Comparison of ENCODE assay signal across 11 cellular contexts in genomic region chr19:19538767-19539166, GRCh38. TPM values are rescaled to one million over a fixed set of nuclear protein-coding genes. Genes with fewer than 3 reads are reported as not detected.
DNase-seq lines count a peak whose midpoint lies in the region; ATAC-seq and TF ChIP-seq lines count a peak whose summit lies in the region.
"Had no signal": no experiment of that assay in that cellular context is flagged by ENCODE, and none has a peak within 500 bp of the region (broad histone marks: within the 10 kb centered on the region; RNA-seq: fewer than 3 reads in every experiment).

No MANE protein-coding gene starts in this region.

- H3K4me3 Mint-ChIP-seq in activated naive CD8-positive, alpha-beta T cell treated with anti-CD3 and anti-CD28 coated beads, Interleukin-2, amount 10 ng/mL, durations not matched to agents 7 days and 5 days: peak overlapping the region; percentile 3
- H3K4me3 Mint-ChIP-seq in activated naive CD8-positive, alpha-beta T cell treated with anti-CD3 and anti-CD28 coated beads, Interleukin-2, amount 50 U/mL, for 24 hours: no peak overlapping the region

- H3K4me1 ChIP-seq in RWPE2 (ENCODE audit: insufficient read depth, poor library complexity, severe bottlenecking) (no peaks in the 10 kb centered on the region), iPS DF 6.9 (ENCODE audit: control insufficient read depth, insufficient read depth, low read length) (peaks cover 2% of the 10 kb centered on the region; the same call in 1 of the 2 replicates), thoracic aorta (ENCODE audit: control insufficient read depth in 1 of 2, low read depth in 2 of 2) (peaks cover 4 to 32% of the 10 kb centered on the region in 2 donors)

- H3K36me3 Mint-ChIP-seq in activated naive CD8-positive, alpha-beta T cell treated with anti-CD3 and anti-CD28 coated beads, Interleukin-2, amount 10 ng/mL, durations not matched to agents 7 days and 5 days: peaks cover 8% of the 10 kb centered on the region
- H3K36me3 Mint-ChIP-seq in activated naive CD8-positive, alpha-beta T cell treated with anti-CD3 and anti-CD28 coated beads, Interleukin-2, amount 50 U/mL, for 24 hours (ENCODE audit: low read depth): peaks cover 5% of the 10 kb centered on the region

- H3K27me3 ChIP-seq in RWPE2 (ENCODE audit: insufficient read depth, poor library complexity, severe bottlenecking) (peaks cover 18% of the 10 kb centered on the region), iPS DF 6.9 (ENCODE audit: control insufficient read depth, insufficient read depth, low read length) (peaks cover 3% of the 10 kb centered on the region; the same call in 1 of the 2 replicates), thoracic aorta (replicated peaks; ENCODE audit: insufficient read depth) (no peaks in the 10 kb centered on the region)

- no peak overlapping the region for H3K27ac ChIP-seq in RWPE2 (ENCODE audit: poor library complexity, severe bottlenecking)
- no peak overlapping the region for H3K27ac ChIP-seq in iPS DF 6.9 (ENCODE audit: low read length)
- H3K27ac ChIP-seq in thoracic aorta: no peak overlapping the region
- H3K27ac ChIP-seq: prostate gland had no signal

- ATAC-seq in activated naive CD8-positive, alpha-beta T cell treated with anti-CD3 and anti-CD28 coated beads, Interleukin-2, amount 10 ng/mL, durations not matched to agents 7 days and 5 days (ENCODE audit: low read depth): no peak
- no peak for ATAC-seq in activated naive CD8-positive, alpha-beta T cell treated with anti-CD3 and anti-CD28 coated beads, Interleukin-2, amount 50 U/mL, for 24 hours
- ATAC-seq in RWPE2 (ENCODE audit: low read depth) (0 out of 3 replicates have a peak, but pooled peaks have one; percentile 3), thoracic aorta (ENCODE audit: insufficient number of reproducible peaks, low FRiP score, low read depth) (no peak), HG02759 (IDR thresholded peaks at IDR 0.05; ENCODE audit: unreplicated experiment) (no peak)

- no peak overlapping the region for H3K27ac Mint-ChIP-seq in activated naive CD8-positive, alpha-beta T cell treated with anti-CD3 and anti-CD28 coated beads, Interleukin-2, amount 10 ng/mL, durations not matched to agents 7 days and 5 days
- no peak overlapping the region for H3K27ac Mint-ChIP-seq in activated naive CD8-positive, alpha-beta T cell treated with anti-CD3 and anti-CD28 coated beads, Interleukin-2, amount 50 U/mL, for 24 hours

- no peak for TF ChIP-seq CTCF in RWPE2 (IDR thresholded peaks at IDR 0.05; ENCODE audit: poor library complexity, severe bottlenecking)
- TF ChIP-seq CTCF in thoracic aorta (IDR thresholded peaks at IDR 0.05): no peak

- no CpG with 5 or more reads among the region's 7 CpGs for WGBS in iPS DF 6.9 (ENCODE audit: insufficient coverage, insufficient read length)

- peaks cover 18% of the 10 kb centered on the region for H3K27me3 Mint-ChIP-seq in activated naive CD8-positive, alpha-beta T cell treated with anti-CD3 and anti-CD28 coated beads, Interleukin-2, amount 10 ng/mL, durations not matched to agents 7 days and 5 days
- peaks cover 19% of the 10 kb centered on the region for H3K27me3 Mint-ChIP-seq in activated naive CD8-positive, alpha-beta T cell treated with anti-CD3 and anti-CD28 coated beads, Interleukin-2, amount 50 U/mL, for 24 hours

- peak overlapping the region; percentile 20 for H3K4me3 ChIP-seq in RWPE2 (ENCODE audit: severe bottlenecking)
- peak overlapping the region; percentile 36; the same call in 1 of the 2 replicates for H3K4me3 ChIP-seq in iPS DF 6.9 (ENCODE audit: low read length)
- peak overlapping the region; percentile 55 for H3K4me3 ChIP-seq in thoracic aorta

- POLR2A ChIA-PET in activated naive CD8-positive, alpha-beta T cell treated with anti-CD3 and anti-CD28 coated beads, Interleukin-2, amount 10 ng/mL, durations not matched to agents 7 days and 5 days (lab: Charles Lee): interaction anchor here (0.7 to 1.9 kb wide), 6 partner anchors 23 to 140 kb away, joined by 3 to 9 read pairs (median 4); partner anchors contain the start of genes ATP13A1, LPAR2, NDUFA13 and PBX4

- no peak for DNase-seq in activated naive CD8-positive, alpha-beta T cell treated with anti-CD3 and anti-CD28 coated beads, Interleukin-2, amount 10 ng/mL, durations not matched to agents 7 days and 5 days
- no peak for DNase-seq in activated naive CD8-positive, alpha-beta T cell treated with anti-CD3 and anti-CD28 coated beads, Interleukin-2, amount 50 U/mL, for 24 hours
- no peak for DNase-seq in RWPE2 (ENCODE audit: low spot score)
- DNase-seq in iPS DF 6.9 (ENCODE audit: low read depth, low spot score): no peak
- no peak for DNase-seq in thoracic aorta (ENCODE audit: low spot score)
- DNase-seq in AML-193 (lab: John Stamatoyannopoulos, UW): no peak
- no peak for DNase-seq in germinal center (ENCODE audit: low spot score)
- DNase-seq: activated effector memory CD4-positive, alpha-beta T cell treated with Interleukin-2 at 50 U/mL for 16 hours had no signal

- peaks cover 28% of the 10 kb centered on the region for H3K4me1 Mint-ChIP-seq in activated naive CD8-positive, alpha-beta T cell treated with anti-CD3 and anti-CD28 coated beads, Interleukin-2, amount 10 ng/mL, durations not matched to agents 7 days and 5 days
- peaks cover 27% of the 10 kb centered on the region for H3K4me1 Mint-ChIP-seq in activated naive CD8-positive, alpha-beta T cell treated with anti-CD3 and anti-CD28 coated beads, Interleukin-2, amount 50 U/mL, for 24 hours

- H3K9me3 Mint-ChIP-seq in activated naive CD8-positive, alpha-beta T cell treated with anti-CD3 and anti-CD28 coated beads, Interleukin-2, amount 10 ng/mL, durations not matched to agents 7 days and 5 days: no peaks in the 10 kb centered on the region
- no peaks in the 10 kb centered on the region for H3K9me3 Mint-ChIP-seq in activated naive CD8-positive, alpha-beta T cell treated with anti-CD3 and anti-CD28 coated beads, Interleukin-2, amount 50 U/mL, for 24 hours

- no peaks in the 10 kb centered on the region for H3K36me3 ChIP-seq in RWPE2 (ENCODE audit: low read depth)
- H3K36me3 ChIP-seq in iPS DF 6.9 (ENCODE audit: control insufficient read depth, insufficient read depth, low read length): no peaks in the 10 kb centered on the region
- H3K36me3 ChIP-seq in thoracic aorta: no peaks in the 10 kb centered on the region
- H3K36me3 ChIP-seq: prostate gland had no signal

- H3K9me3 ChIP-seq in RWPE2 (ENCODE audit: severe bottlenecking) (no peaks in the 10 kb centered on the region), iPS DF 6.9 (ENCODE audit: control insufficient read depth, insufficient read depth, low read length) (no peaks in the 10 kb centered on the region), thoracic aorta (no peaks in the 10 kb centered on the region)
- H3K9me3 ChIP-seq: prostate gland had no signal

RNA-seq across cellular contexts. Expression of gene CILP2, which starts 0.7 kb away (rescaled TPM):
- under 1 TPM; 0.11 to 0.14 TPM for total RNA-seq in activated naive CD8-positive, alpha-beta T cell treated with anti-CD3 and anti-CD28 coated beads, Interleukin-2, amount 10 ng/mL, durations not matched to agents 7 days and 5 days
- total RNA-seq in thoracic aorta: 1 to 10 TPM in 1 of 2 donors, under 1 TPM in 1; 0.81 to 1.5 TPM
- total RNA-seq: kidney epithelial cell had no signal

RNA-seq across cellular contexts. Expression of gene YJEFN3, which starts 10.1 kb away (rescaled TPM):
- total RNA-seq in activated naive CD8-positive, alpha-beta T cell treated with anti-CD3 and anti-CD28 coated beads, Interleukin-2, amount 10 ng/mL, durations not matched to agents 7 days and 5 days: 10 to 100 TPM; 11.7 to 11.9 TPM
- total RNA-seq in thoracic aorta: 1 to 10 TPM; 2.0 to 7.9 TPM

RNA-seq across cellular contexts. Expression of gene NDUFA13, which starts 22.7 kb away (rescaled TPM):
- 100 to 1,000 TPM; 306 to 336 TPM for total RNA-seq in activated naive CD8-positive, alpha-beta T cell treated with anti-CD3 and anti-CD28 coated beads, Interleukin-2, amount 10 ng/mL, durations not matched to agents 7 days and 5 days
- 10 to 100 TPM; 15.5 to 60.8 TPM for total RNA-seq in thoracic aorta

RNA-seq across cellular contexts. Expression of gene TSSK6, which starts 23.4 kb away (rescaled TPM):
- total RNA-seq in activated naive CD8-positive, alpha-beta T cell treated with anti-CD3 and anti-CD28 coated beads, Interleukin-2, amount 10 ng/mL, durations not matched to agents 7 days and 5 days: 1 to 10 TPM; 5.8 to 6.5 TPM
- total RNA-seq in thoracic aorta: 1 to 10 TPM; 1.5 to 3.6 TPM

Comparison
In these comparisons a context has a peak if more than half of its experiments do, and no peak if none do; other contexts are left out.
1. RNA of gene NDUFA13, which starts 22.7 kb away (total RNA-seq): 306 to 336 TPM in activated naive CD8-positive, alpha-beta T cell treated with anti-CD3 and anti-CD28 coated beads, Interleukin-2, amount 10 ng/mL, durations not matched to agents 7 days and 5 days; 15.5 to 60.8 TPM in thoracic aorta; every median in the first group is over 4 times any median in the second.
2. Peak in every context shown above with its lines, with median percentiles within 50 percentile points of each other: H3K4me3 ChIP-seq.